1 cellular context compared by ENCODE assay signal in genomic region chr1:47930215-47930885, GRCh38.
TF ChIP-seq lines count a peak whose summit lies in the region.

No MANE protein-coding gene starts in this region.

TF ChIP-seq in WTC11, 78 proteins besides CTCF, POLR2A, EP300 and RAD21 (continued from another document):
- TF ChIP-seq SMAD3 (CRISPR knock-in tag; IDR thresholded peaks at IDR 0.05; ENCODE audit: borderline replicate concordance) (no peak), ZNF281 (CRISPR knock-in tag; IDR thresholded peaks at IDR 0.05) (no peak), NFATC4 (CRISPR knock-in tag; IDR thresholded peaks at IDR 0.05) (no peak)
